Comparison of ENCODE assay signal across 18 cellular contexts in the genomic region with DNA sequence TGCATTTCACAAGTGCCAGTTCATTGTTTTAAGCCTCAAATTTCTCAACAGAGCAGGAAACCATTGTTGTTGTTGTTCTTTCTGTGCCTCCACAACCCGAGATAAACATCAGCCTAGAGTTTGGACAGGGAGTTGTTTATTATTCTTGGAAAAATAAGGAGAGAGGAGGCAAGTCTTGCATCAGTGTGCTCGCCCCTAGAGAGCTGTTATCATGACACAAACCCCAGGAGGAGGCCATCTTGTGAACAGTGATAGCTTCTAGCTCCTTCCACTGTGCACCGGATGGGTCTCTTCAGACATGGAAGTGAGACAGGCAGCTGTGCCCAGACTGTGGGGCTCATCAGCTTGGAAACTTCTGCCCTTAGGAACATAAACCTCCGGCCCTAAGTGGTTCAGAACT.
DNase-seq lines count a peak whose midpoint lies in the region; ATAC-seq and TF ChIP-seq lines count a peak whose summit lies in the region.
"Had no signal": no experiment of that assay in that cellular context is flagged by ENCODE, and none has a peak within 500 bp of the region (broad histone marks: within the 10 kb centered on the region; RNA-seq: fewer than 3 reads in every experiment).

No MANE protein-coding gene starts in this region.

- peak overlapping the region; percentile 63; the same call in 1 of the 2 replicates for H2AFZ ChIP-seq in OCI-LY1 (ENCODE audit: low read length)

- H3K9ac ChIP-seq in OCI-LY1 (ENCODE audit: low read length) = no peak overlapping the region

- H3K9me3 ChIP-seq in OCI-LY1 (ENCODE audit: low read length) (no peaks in the 10 kb centered on the region), right cardiac atrium (ENCODE audit: control insufficient read depth, low read length) (no peaks in the 10 kb centered on the region)

- H3K9me2 ChIP-seq in OCI-LY1 (ENCODE audit: low read depth, low read length) = no peaks in the 10 kb centered on the region

- H3K27me3 ChIP-seq in OCI-LY1 (ENCODE audit: insufficient read depth, low read length) = no peaks in the 10 kb centered on the region
- H3K27me3 ChIP-seq in right cardiac atrium (ENCODE audit: control insufficient read depth, insufficient read depth) = no peaks in the 10 kb centered on the region

- H4K20me1 ChIP-seq in OCI-LY1 (ENCODE audit: insufficient read depth, low read length) = no peaks in the 10 kb centered on the region

- ATAC-seq in right cardiac atrium (peak; percentile 63 to 79), sciatic nerve (peak; percentile 81), GM18909 (IDR thresholded peaks at IDR 0.05; ENCODE audit: poor library complexity, unreplicated experiment) (no peak), GM19455 (IDR thresholded peaks at IDR 0.05; ENCODE audit: unreplicated experiment) (no peak)
- ATAC-seq: activated CD8-positive, alpha-beta T cell treated with anti-CD3 and anti-CD28 coated beads, Interleukin-2, amount 10 ng/mL, durations not matched to agents 7 days and 5 days; natural killer cell treated with Interleukin-12 subunit alpha and Interleukin-12 subunit beta and Interleukin-15 and Interleukin-18, amount 100 ng/mL, for 72 hours had no signal

- H3K4me3 ChIP-seq in OCI-LY1 (ENCODE audit: low read depth, low read length, poor library complexity, severe bottlenecking) (no peak overlapping the region), right cardiac atrium (ENCODE audit: low read length) (no peak overlapping the region)

- no peak overlapping the region for H3K4me2 ChIP-seq in OCI-LY1 (ENCODE audit: low read length)

- no peaks in the 10 kb centered on the region for H3K79me2 ChIP-seq in OCI-LY1 (ENCODE audit: insufficient read depth, low read length)

- 45% methylated on average over 4 of the region's 4 CpGs for WGBS in right cardiac atrium

- no peaks in the 10 kb centered on the region; the same call in 1 of the 2 replicates for H3K36me3 ChIP-seq in OCI-LY1 (ENCODE audit: insufficient read depth, low read length)

- intact Hi-C loops in right cardiac atrium (cut with DNase I) = no loop called here
- intact Hi-C loops in sciatic nerve (cut with DNase I) = no loop called here

- H3K27ac ChIP-seq in OCI-LY1 (ENCODE audit: low read depth, low read length, poor library complexity, severe bottlenecking) = no peak overlapping the region
- H3K27ac ChIP-seq in right cardiac atrium (ENCODE audit: low read length) = no peak overlapping the region

- TF ChIP-seq CTCF in OCI-LY1 (IDR thresholded peaks at IDR 0.05; ENCODE audit: low read length) = no peak

- no peaks in the 10 kb centered on the region for H3F3A ChIP-seq in OCI-LY1 (ENCODE audit: insufficient read depth, low read length)

- H3K4me1 ChIP-seq in OCI-LY1 (ENCODE audit: insufficient read depth, low read length, severe bottlenecking) (peaks cover 32% of the 10 kb centered on the region), right cardiac atrium (ENCODE audit: control insufficient read depth, insufficient read depth, low read length) (peaks cover 6% of the 10 kb centered on the region)

- DNase-seq in ecto neural progenitor cell (ENCODE audit: low spot score) (peak; percentile 13), right cardiac atrium (peak in 1 of 3 donors; percentile 62), sciatic nerve (ENCODE audit: low spot score) (no peak), DMS153 treated with DMSO at 0.1 percent for 48 hours (lab: John Stamatoyannopoulos, UW; ENCODE audit: unreplicated experiment) (no peak)
- DNase-seq: activated CD4-positive, CD25-positive, alpha-beta regulatory T cell treated with anti-CD3 and anti-CD28 coated beads, Interleukin-2, amount 50 U/mL, for 72 hours; activated CD8-positive, alpha-beta T cell treated with anti-CD3 and anti-CD28 coated beads, Interleukin-2, amount 10 ng/mL, durations not matched to agents 7 days and 5 days; activated naive CD4-positive, alpha-beta T cell; activated T-cell treated with anti-CD3 and anti-CD28 coated beads, Interleukin-2, amount 50 U/mL, for 1 hour; amygdala; CD4-positive, alpha-beta T cell; DMS79 treated with DMSO at 0.1 percent for 48 hours; left cardiac atrium; NCI-H146; NCI-H2171 had no signal

Comparison
In these comparisons a context has a peak if more than half of its experiments do, and no peak if none do; other contexts are left out.
1. ATAC-seq: peak in right cardiac atrium (2 of 2) and sciatic nerve (single experiment); none in GM18909 (single experiment) and GM19455 (single experiment).